Comparison of ENCODE assay signal across 1 cellular context in genomic region chr17:75405365-75406221, GRCh38.
TF ChIP-seq lines count a peak whose summit lies in the region.

TSS of gene GRB2 (minus strand) at chr17:75405678. CDS start at chr17:75393628, 12,050 bp downstream.

TF ChIP-seq in WTC11, 78 proteins besides CTCF, POLR2A, EP300 and RAD21 (continued from another document):
- TF ChIP-seq HMGA2 (CRISPR knock-in tag; IDR thresholded peaks at IDR 0.05) = no peak
- TF ChIP-seq HMGXB4 (CRISPR knock-in tag; IDR thresholded peaks at IDR 0.05) = peak; percentile 67
- TF ChIP-seq ARID4B (CRISPR knock-in tag; IDR thresholded peaks at IDR 0.05; ENCODE audit: borderline replicate concordance) = peak; percentile 28; the same call in 1 of the 2 replicates
- peak; percentile 81; the same call in 1 of the 2 replicates for TF ChIP-seq FOXP1 (CRISPR knock-in tag; IDR thresholded peaks at IDR 0.05; ENCODE audit: borderline replicate concordance)
- 0 out of 2 replicates have a peak, but pooled peaks have one; percentile 48 for TF ChIP-seq FOXP4 (CRISPR knock-in tag; IDR thresholded peaks at IDR 0.05)
- TF ChIP-seq ZNF671 (CRISPR knock-in tag; IDR thresholded peaks at IDR 0.05) = no peak
- TF ChIP-seq E2F4 (CRISPR knock-in tag; IDR thresholded peaks at IDR 0.05; ENCODE audit: borderline replicate concordance, low read depth) = 0 out of 2 replicates have a peak, but pooled peaks have one; percentile 46
TF ChIP-seq in WTC11: peak in this region for 17.
